1 cellular context compared by ENCODE assay signal in the genomic region with DNA sequence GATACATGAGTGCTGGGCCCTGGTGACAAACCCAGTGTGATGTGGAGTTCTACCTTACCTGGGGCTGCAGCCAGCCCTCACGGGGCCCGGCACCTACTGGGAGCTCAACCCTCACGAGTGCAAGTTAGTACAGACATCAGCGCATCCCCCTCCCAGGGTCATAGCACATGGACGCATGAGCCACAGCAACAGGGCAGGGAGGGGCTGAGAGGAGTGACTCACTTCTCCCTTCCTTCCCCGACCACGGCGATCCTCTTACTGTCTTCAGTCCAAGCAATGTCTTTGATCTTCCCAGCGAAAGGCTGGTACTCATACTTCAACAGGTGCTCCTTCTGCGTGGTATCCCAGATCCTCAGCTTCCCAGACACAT.
TF ChIP-seq lines count a peak whose summit lies in the region.

No MANE protein-coding gene starts in this region.

TF ChIP-seq in WTC11, 78 proteins besides CTCF, POLR2A, EP300 and RAD21 (continued from another document):
- TF ChIP-seq, protein P1, sequence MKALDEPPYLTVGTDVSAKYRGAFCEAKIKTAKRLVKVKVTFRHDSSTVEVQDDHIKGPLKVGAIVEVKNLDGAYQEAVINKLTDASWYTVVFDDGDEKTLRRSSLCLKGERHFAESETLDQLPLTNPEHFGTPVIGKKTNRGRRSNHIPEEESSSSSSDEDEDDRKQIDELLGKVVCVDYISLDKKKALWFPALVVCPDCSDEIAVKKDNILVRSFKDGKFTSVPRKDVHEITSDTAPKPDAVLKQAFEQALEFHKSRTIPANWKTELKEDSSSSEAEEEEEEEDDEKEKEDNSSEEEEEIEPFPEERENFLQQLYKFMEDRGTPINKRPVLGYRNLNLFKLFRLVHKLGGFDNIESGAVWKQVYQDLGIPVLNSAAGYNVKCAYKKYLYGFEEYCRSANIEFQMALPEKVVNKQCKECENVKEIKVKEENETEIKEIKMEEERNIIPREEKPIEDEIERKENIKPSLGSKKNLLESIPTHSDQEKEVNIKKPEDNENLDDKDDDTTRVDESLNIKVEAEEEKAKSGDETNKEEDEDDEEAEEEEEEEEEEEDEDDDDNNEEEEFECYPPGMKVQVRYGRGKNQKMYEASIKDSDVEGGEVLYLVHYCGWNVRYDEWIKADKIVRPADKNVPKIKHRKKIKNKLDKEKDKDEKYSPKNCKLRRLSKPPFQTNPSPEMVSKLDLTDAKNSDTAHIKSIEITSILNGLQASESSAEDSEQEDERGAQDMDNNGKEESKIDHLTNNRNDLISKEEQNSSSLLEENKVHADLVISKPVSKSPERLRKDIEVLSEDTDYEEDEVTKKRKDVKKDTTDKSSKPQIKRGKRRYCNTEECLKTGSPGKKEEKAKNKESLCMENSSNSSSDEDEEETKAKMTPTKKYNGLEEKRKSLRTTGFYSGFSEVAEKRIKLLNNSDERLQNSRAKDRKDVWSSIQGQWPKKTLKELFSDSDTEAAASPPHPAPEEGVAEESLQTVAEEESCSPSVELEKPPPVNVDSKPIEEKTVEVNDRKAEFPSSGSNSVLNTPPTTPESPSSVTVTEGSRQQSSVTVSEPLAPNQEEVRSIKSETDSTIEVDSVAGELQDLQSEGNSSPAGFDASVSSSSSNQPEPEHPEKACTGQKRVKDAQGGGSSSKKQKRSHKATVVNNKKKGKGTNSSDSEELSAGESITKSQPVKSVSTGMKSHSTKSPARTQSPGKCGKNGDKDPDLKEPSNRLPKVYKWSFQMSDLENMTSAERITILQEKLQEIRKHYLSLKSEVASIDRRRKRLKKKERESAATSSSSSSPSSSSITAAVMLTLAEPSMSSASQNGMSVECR (CRISPR knock-in tag; IDR thresholded peaks at IDR 0.05; ENCODE audit: borderline replicate concordance) = no peak
TF ChIP-seq in WTC11: peak in this region for 0.
